In genomic region chr12:95365912-95366311, GRCh38 we compare ENCODE assay signal across 24 cellular contexts.
"Had no signal": no experiment of that assay in that cellular context is flagged by ENCODE, and none has a peak within 500 bp of the region (broad histone marks: within the 10 kb centered on the region; RNA-seq: fewer than 3 reads in every experiment).

No MANE protein-coding gene starts in this region.

- H3K27ac ChIP-seq: brain microvascular endothelial cell, cardiac muscle cell had no signal

- H3K9me3 Mint-ChIP-seq: activated naive CD4-positive, alpha-beta T cell treated with anti-CD3 and anti-CD28 coated beads for 36 hours; activated T-cell treated with anti-CD3 and anti-CD28 coated beads, Interleukin-2, amount 50 U/mL, for 4 hours; WTC11 had no signal

- FAIRE-seq: astrocyte, RCC 7860 had no signal

- H3K27ac Mint-ChIP-seq: activated CD8-positive, alpha-beta memory T cell treated with anti-CD3 and anti-CD28 coated beads, Interleukin-2, amount 10 ng/mL, durations not matched to agents 7 days and 5 days; activated naive CD4-positive, alpha-beta T cell treated with anti-CD3 and anti-CD28 coated beads for 36 hours; activated naive CD8-positive, alpha-beta T cell; T-helper 17 cell; WTC11 had no signal

- H3K4me3 ChIP-seq: cardiac muscle cell had no signal

- DNase-seq: activated CD4-positive, alpha-beta T cell treated with anti-CD3 and anti-CD28 coated beads for 48 hours; activated CD4-positive, alpha-beta T cell treated with anti-CD3 and anti-CD28 coated beads, Interleukin-2, amount 50 U/mL, for 4 hours; activated CD4-positive, CD25-positive, alpha-beta regulatory T cell treated with anti-CD3 and anti-CD28 coated beads, Interleukin-2, amount 50 U/mL, for 72 hours; activated CD8-positive, alpha-beta memory T cell treated with anti-CD3 and anti-CD28 coated beads, Interleukin-2, amount 10 ng/mL, durations not matched to agents 7 days and 5 days; activated gamma-delta T cell; activated naive CD4-positive, alpha-beta T cell treated with anti-CD3 and anti-CD28 coated beads for 36 hours; activated T-cell treated with anti-CD3 and anti-CD28 coated beads, Interleukin-2, amount 50 U/mL, for 4 hours; amygdala; brain microvascular endothelial cell; Kasumi-1; NCI-H1105 treated with DMSO at 0.1 percent for 48 hours; NCI-H1436 treated with DMSO at 0.1 percent for 48 hours; NCI-H187; NCI-H2081; NCI-H510A treated with DMSO at 0.1 percent for 48 hours; PC-3; SHP77 treated with DMSO at 0.1 percent for 48 hours; T-helper 17 cell; T-helper 9 cell had no signal

- H3K36me3 Mint-ChIP-seq: activated CD8-positive, alpha-beta memory T cell treated with anti-CD3 and anti-CD28 coated beads, Interleukin-2, amount 10 ng/mL, durations not matched to agents 7 days and 5 days; activated naive CD8-positive, alpha-beta T cell; WTC11 had no signal

- H3K36me3 ChIP-seq: brain microvascular endothelial cell, cardiac muscle cell had no signal

- H3K4me1 Mint-ChIP-seq: activated CD8-positive, alpha-beta memory T cell treated with anti-CD3 and anti-CD28 coated beads, Interleukin-2, amount 10 ng/mL, durations not matched to agents 7 days and 5 days; T-helper 17 cell; WTC11 had no signal

- H3K4me3 Mint-ChIP-seq: activated CD8-positive, alpha-beta memory T cell treated with anti-CD3 and anti-CD28 coated beads, Interleukin-2, amount 10 ng/mL, durations not matched to agents 7 days and 5 days; activated naive CD4-positive, alpha-beta T cell treated with anti-CD3 and anti-CD28 coated beads for 36 hours; activated naive CD8-positive, alpha-beta T cell; activated T-cell treated with anti-CD3 and anti-CD28 coated beads, Interleukin-2, amount 50 U/mL, for 4 hours; T-helper 17 cell; WTC11 had no signal

- ATAC-seq: activated CD8-positive, alpha-beta memory T cell treated with anti-CD3 and anti-CD28 coated beads, Interleukin-2, amount 10 ng/mL, durations not matched to agents 7 days and 5 days; activated T-cell treated with anti-CD3 and anti-CD28 coated beads, Interleukin-2, amount 50 U/mL, for 4 hours; PC-3; T-helper 17 cell; WTC11 had no signal
